In genomic region chr15:91238664-91239428, GRCh38 we compare ENCODE assay signal across 21 cellular contexts.
"Had no signal": no experiment of that assay in that cellular context is flagged by ENCODE, and none has a peak within 500 bp of the region (broad histone marks: within the 10 kb centered on the region; RNA-seq: fewer than 3 reads in every experiment).

No MANE protein-coding gene starts in this region.

- ATAC-seq: activated naive CD8-positive, alpha-beta T cell treated with anti-CD3 and anti-CD28 coated beads, Interleukin-2, amount 50 U/mL, for 24 hours; activated T-cell treated with anti-CD3 and anti-CD28 coated beads, Interleukin-2, amount 50 U/mL, for 4 hours; foreskin keratinocyte; left colon had no signal

- H3K36me3 ChIP-seq: breast epithelium, stomach had no signal

- H3K4me3 ChIP-seq: breast epithelium, lung, stomach had no signal

- H3K4me3 Mint-ChIP-seq: activated naive CD4-positive, alpha-beta T cell treated with anti-CD3 and anti-CD28 coated beads, Interleukin-2, amount 10 ng/mL, durations not matched to agents 7 days and 5 days; activated naive CD8-positive, alpha-beta T cell treated with anti-CD3 and anti-CD28 coated beads, Interleukin-2, amount 50 U/mL, for 24 hours; activated T-cell treated with anti-CD3 and anti-CD28 coated beads, Interleukin-2, amount 50 U/mL, for 4 hours; endodermal cell; mesothelial cell of epicardium; nephron; T-helper 1 cell treated with Interleukin-12 subunit alpha and Interleukin-12 subunit beta and Interleukin-4 antibody, amounts not matched to agents 30 μg/mL and 1 μg/mL, for 36 hours had no signal

- H3K36me3 Mint-ChIP-seq: activated naive CD4-positive, alpha-beta T cell treated with anti-CD3 and anti-CD28 coated beads, Interleukin-2, amount 10 ng/mL, durations not matched to agents 7 days and 5 days; mesothelial cell of epicardium had no signal

- H3K27ac Mint-ChIP-seq: activated naive CD4-positive, alpha-beta T cell treated with anti-CD3 and anti-CD28 coated beads, Interleukin-2, amount 10 ng/mL, durations not matched to agents 7 days and 5 days; activated naive CD8-positive, alpha-beta T cell treated with anti-CD3 and anti-CD28 coated beads, Interleukin-2, amount 50 U/mL, for 24 hours; endodermal cell; mesothelial cell of epicardium; nephron; T-helper 1 cell treated with Interleukin-12 subunit alpha and Interleukin-12 subunit beta and Interleukin-4 antibody, amounts not matched to agents 30 μg/mL and 1 μg/mL, for 36 hours had no signal

- H3K9me3 ChIP-seq: breast epithelium, stomach had no signal

- H3K27ac ChIP-seq: breast epithelium, epithelial cell of prostate, foreskin keratinocyte, stomach had no signal

- H3K27me3 ChIP-seq: breast epithelium had no signal

- H3K4me1 Mint-ChIP-seq: activated naive CD4-positive, alpha-beta T cell treated with anti-CD3 and anti-CD28 coated beads, Interleukin-2, amount 10 ng/mL, durations not matched to agents 7 days and 5 days; activated naive CD8-positive, alpha-beta T cell treated with anti-CD3 and anti-CD28 coated beads, Interleukin-2, amount 50 U/mL, for 24 hours; endodermal cell; mesothelial cell of epicardium; nephron had no signal

- H3K9me3 Mint-ChIP-seq: activated naive CD4-positive, alpha-beta T cell treated with anti-CD3 and anti-CD28 coated beads, Interleukin-2, amount 10 ng/mL, durations not matched to agents 7 days and 5 days; activated naive CD8-positive, alpha-beta T cell treated with anti-CD3 and anti-CD28 coated beads, Interleukin-2, amount 50 U/mL, for 24 hours; activated T-cell treated with anti-CD3 and anti-CD28 coated beads, Interleukin-2, amount 50 U/mL, for 4 hours; endodermal cell; mesothelial cell of epicardium; nephron; T-helper 1 cell treated with Interleukin-12 subunit alpha and Interleukin-12 subunit beta and Interleukin-4 antibody, amounts not matched to agents 30 μg/mL and 1 μg/mL, for 36 hours had no signal

- DNase-seq: activated CD4-positive, alpha-beta T cell treated with anti-CD3 and anti-CD28 coated beads, Interleukin-2, amount 50 U/mL, for 1 hour; activated CD4-positive, CD25-positive, alpha-beta regulatory T cell treated with anti-CD3 and anti-CD28 coated beads, Interleukin-2, amount 50 U/mL, for 72 hours; activated CD8-positive, alpha-beta memory T cell treated with anti-CD3 and anti-CD28 coated beads, Interleukin-2, amount 50 U/mL, for 4 hours; activated naive CD4-positive, alpha-beta T cell treated with anti-CD3 and anti-CD28 coated beads, Interleukin-2, amount 10 ng/mL, durations not matched to agents 7 days and 5 days; activated naive CD8-positive, alpha-beta T cell treated with anti-CD3 and anti-CD28 coated beads, Interleukin-2, amount 50 U/mL, for 24 hours; activated T-cell treated with anti-CD3 and anti-CD28 coated beads, Interleukin-2, amount 50 U/mL, for 4 hours; aorta; dermis blood vessel endothelial cell; endodermal cell; foreskin keratinocyte; glutamatergic neuron; islet precursor cell; left colon; stimulated activated CD4-positive, alpha-beta T cell treated with anti-CD3 and anti-CD28 coated beads, Interleukin-2, amount 100 ng/mL, for 24 hours; stomach had no signal

- H3K4me1 ChIP-seq: breast epithelium, foreskin keratinocyte, stomach had no signal
